In the genomic region with DNA sequence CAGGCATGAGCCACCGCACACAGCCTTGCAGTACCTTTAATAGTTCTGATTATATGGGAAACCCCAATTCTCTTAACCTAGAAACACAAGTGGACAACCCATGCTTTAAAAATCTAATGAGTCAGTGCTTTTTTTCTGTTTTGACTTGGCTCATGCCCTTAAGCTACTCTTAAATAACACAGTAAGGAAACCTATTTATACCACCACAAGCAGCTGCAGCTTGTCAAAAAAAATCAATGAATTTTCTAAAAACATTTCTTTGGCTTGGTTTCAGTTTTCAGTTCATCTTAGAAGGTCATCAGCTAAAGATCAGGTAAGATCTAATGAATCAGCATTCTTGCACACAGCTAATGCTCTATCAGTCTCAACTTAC, we compare ENCODE assay signal across 8 cellular contexts.
A peak's percentile ranks its signal among the peaks of the same experiment; 100 is the strongest.
DNase-seq lines count a peak whose midpoint lies in the region; ATAC-seq and TF ChIP-seq lines count a peak whose summit lies in the region.

No MANE protein-coding gene starts in this region.

- H3K4me3 ChIP-seq in foreskin fibroblast (ENCODE audit: low read depth in 1 of 2, low read length in 2 of 2) = no peak overlapping the region

- no peak for TF ChIP-seq CTCF in foreskin fibroblast (IDR thresholded peaks at IDR 0.05; ENCODE audit: low read depth, low read length)

- peak; percentile 86 for ATAC-seq in GM18502 (IDR thresholded peaks at IDR 0.05; ENCODE audit: poor library complexity, unreplicated experiment)
- peak; percentile 86 for ATAC-seq in GM21723 (IDR thresholded peaks at IDR 0.05; ENCODE audit: unreplicated experiment)
- peak; percentile 70 for ATAC-seq in HG03558 (IDR thresholded peaks at IDR 0.05; ENCODE audit: extremely low read depth, unreplicated experiment)

- DNase-seq in foreskin fibroblast = peak; percentile 67 to 81
- no peak for DNase-seq in activated gamma-delta T cell treated with Interleukin-2 at 50 U/mL for 16 hours
- no peak for DNase-seq in HuH-7 (ENCODE audit: low spot score)
- DNase-seq in activated CD4-positive, alpha-beta T cell treated with anti-CD3 and anti-CD28 coated beads for 48 hours = no peak
- no peak for DNase-seq in activated naive CD4-positive, alpha-beta T cell treated with anti-CD3 and anti-CD28 coated beads, Interleukin-2, amount 50 U/mL, for 16 hours

Comparison
In these comparisons a context has a peak if more than half of its experiments do, and no peak if none do; other contexts are left out.
1. DNase-seq: peak in foreskin fibroblast (2 of 2); none in activated gamma-delta T cell treated with Interleukin-2 at 50 U/mL for 16 hours (single experiment), HuH-7 (single experiment), activated CD4-positive, alpha-beta T cell treated with anti-CD3 and anti-CD28 coated beads for 48 hours (single experiment) and activated naive CD4-positive, alpha-beta T cell treated with anti-CD3 and anti-CD28 coated beads, Interleukin-2, amount 50 U/mL, for 16 hours (single experiment).
2. Peak in every context shown above with its lines, with median percentiles within 50 percentile points of each other: ATAC-seq.